In genomic region chr20:4793183-4793582, GRCh38 we compare ENCODE assay signal across 28 cellular contexts.
"Had no signal": no experiment of that assay in that cellular context is flagged by ENCODE, and none has a peak within 500 bp of the region (broad histone marks: within the 10 kb centered on the region; RNA-seq: fewer than 3 reads in every experiment).

No MANE protein-coding gene starts in this region.

- H3K27me3 ChIP-seq: spleen, uterus had no signal

- H3K27me3 Mint-ChIP-seq: activated CD4-positive, alpha-beta T cell treated with anti-CD3 and anti-CD28 coated beads, Interleukin-2, amount 10 ng/mL, durations not matched to agents 24 days and 14 days; activated CD8-positive, alpha-beta memory T cell treated with anti-CD3 and anti-CD28 coated beads, Interleukin-2, amount 10 ng/mL, durations not matched to agents 7 days and 5 days; naive thymus-derived CD8-positive, alpha-beta T cell; stimulated activated naive CD8-positive, alpha-beta T cell treated with anti-CD3 and anti-CD28 coated beads, Interleukin-15, Interleukin-2, amounts not matched to agents 100 ng/mL and 50 ng/mL, for 24 hours; T-helper 17 cell; type B pancreatic cell had no signal

- H3K4me3 Mint-ChIP-seq: activated CD4-positive, alpha-beta T cell treated with anti-CD3 and anti-CD28 coated beads, Interleukin-2, amount 10 ng/mL, durations not matched to agents 24 days and 14 days; activated CD8-positive, alpha-beta memory T cell treated with anti-CD3 and anti-CD28 coated beads, Interleukin-2, amount 10 ng/mL, durations not matched to agents 7 days and 5 days; activated CD8-positive, alpha-beta T cell treated with anti-CD3 and anti-CD28 coated beads, Interleukin-2, amount 10 ng/mL, durations not matched to agents 7 days and 5 days; immature natural killer cell; mesothelial cell of epicardium; naive thymus-derived CD8-positive, alpha-beta T cell; neural crest cell; stimulated activated naive CD8-positive, alpha-beta T cell treated with anti-CD3 and anti-CD28 coated beads, Interleukin-15, Interleukin-2, amounts not matched to agents 100 ng/mL and 50 ng/mL, for 24 hours; T-helper 17 cell; type B pancreatic cell had no signal

- H3K36me3 ChIP-seq: uterus had no signal

- H3K4me1 Mint-ChIP-seq: mesothelial cell of epicardium, neural crest cell had no signal

- H3K27ac ChIP-seq: spleen, uterus had no signal

- H3K4me3 ChIP-seq: spleen, uterus had no signal

- H3K27ac Mint-ChIP-seq: activated CD4-positive, alpha-beta T cell treated with anti-CD3 and anti-CD28 coated beads, Interleukin-2, amount 10 ng/mL, durations not matched to agents 24 days and 14 days; activated CD8-positive, alpha-beta memory T cell treated with anti-CD3 and anti-CD28 coated beads, Interleukin-2, amount 10 ng/mL, durations not matched to agents 7 days and 5 days; mesothelial cell of epicardium; stimulated activated naive CD8-positive, alpha-beta T cell treated with anti-CD3 and anti-CD28 coated beads, Interleukin-15, Interleukin-2, amounts not matched to agents 100 ng/mL and 50 ng/mL, for 24 hours; type B pancreatic cell had no signal

- H3K4me1 ChIP-seq: uterus had no signal

- H3K9me3 ChIP-seq: SK-N-SH had no signal

- DNase-seq: activated CD4-positive, alpha-beta T cell treated with anti-CD3 and anti-CD28 coated beads, Interleukin-2, amount 10 ng/mL, durations not matched to agents 24 days and 14 days; activated CD4-positive, CD25-positive, alpha-beta regulatory T cell treated with anti-CD3 and anti-CD28 coated beads, Interleukin-2, amount 50 U/mL, for 72 hours; activated CD8-positive, alpha-beta memory T cell treated with anti-CD3 and anti-CD28 coated beads, Interleukin-2, amount 10 ng/mL, durations not matched to agents 7 days and 5 days; activated CD8-positive, alpha-beta T cell treated with anti-CD3 and anti-CD28 coated beads, Interleukin-2, amount 10 ng/mL, durations not matched to agents 7 days and 5 days; activated gamma-delta T cell; amygdala; caudate nucleus; cortex of kidney; foreskin fibroblast; head of caudate nucleus; hypothalamus; immature natural killer cell; kidney; left colon; mammary epithelial cell; naive thymus-derived CD8-positive, alpha-beta T cell; occipital lobe; right cardiac atrium; SK-N-SH; spleen; SW 1271; T-helper 17 cell; T1000; uterus had no signal

- H3K9me3 Mint-ChIP-seq: immature natural killer cell; stimulated activated naive CD8-positive, alpha-beta T cell treated with anti-CD3 and anti-CD28 coated beads, Interleukin-15, Interleukin-2, amounts not matched to agents 100 ng/mL and 50 ng/mL, for 24 hours had no signal
